8 cellular contexts compared by ENCODE assay signal in the genomic region with DNA sequence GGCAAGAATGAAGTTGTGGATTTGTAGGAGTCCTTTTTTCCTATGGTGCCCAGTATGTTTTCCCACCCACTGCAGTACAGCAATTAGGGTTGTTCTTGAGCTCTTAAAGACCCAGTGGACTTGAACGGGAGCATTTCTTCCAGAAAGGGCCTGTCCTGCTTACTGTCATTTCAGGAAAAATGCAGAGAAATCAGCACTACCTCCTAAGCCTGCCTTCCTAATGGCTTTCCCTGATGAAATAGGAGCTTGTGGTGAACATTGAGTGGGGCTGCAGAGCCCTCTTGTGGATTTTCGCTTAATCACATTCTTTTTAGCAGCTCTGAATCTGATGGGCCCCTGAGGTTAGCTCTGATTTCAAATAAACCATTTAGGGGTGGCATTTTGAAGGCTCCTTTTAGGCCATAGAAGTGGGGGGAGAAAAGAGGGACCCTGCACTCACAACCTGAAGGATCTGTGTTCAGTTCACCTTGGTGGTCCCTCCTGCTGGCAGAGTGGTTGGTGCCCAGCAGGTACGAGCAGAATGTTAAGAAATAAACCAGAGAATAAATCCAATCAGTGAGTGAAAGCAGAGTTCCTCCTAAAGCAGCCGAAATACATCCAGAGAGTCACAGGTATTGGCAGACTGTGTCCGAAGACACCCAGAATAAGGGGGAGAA.
DNase-seq lines count a peak whose midpoint lies in the region; ATAC-seq, FAIRE-seq and TF ChIP-seq lines count a peak whose summit lies in the region.

No MANE protein-coding gene starts in this region.

- DNase-seq in activated effector memory CD4-positive, alpha-beta T cell treated with Interleukin-2 at 50 U/mL for 16 hours, result peak; percentile 5
- DNase-seq in activated effector memory CD4-positive, alpha-beta T cell treated with anti-CD3 and anti-CD28 coated beads, Interleukin-2, amount 50 U/mL, for 16 hours, result no peak
- DNase-seq in NCI-H146 treated with DMSO at 0.1 percent for 48 hours (lab: John Stamatoyannopoulos, UW; ENCODE audit: unreplicated experiment), result peak; percentile 15
- DNase-seq in T1000 (lab: John Stamatoyannopoulos, UW), result peak; percentile 4
- DNase-seq in mammary epithelial cell, result peak; percentile 64
- DNase-seq in inferior parietal cortex (ENCODE audit: extremely low spot score), result peak; percentile 92
- peak; percentile 78 for DNase-seq in small intestine

- H3K79me2 ChIP-seq in mammary epithelial cell (ENCODE audit: insufficient read depth, low read length), result no peaks in the 10 kb centered on the region

- intact Hi-C loops in mammary epithelial cell (cut with micrococcal nuclease), result loop anchor here (1.0 to 5.0 kb wide), 10 partner anchors 50 to 794 kb away; a partner anchor contains a TSS

- dilution Hi-C loops in mammary epithelial cell (cut with HindIII; ENCODE audit: low sequenced_read_pairs), result no loop called here

- no peak overlapping the region for H3K4me3 ChIP-seq in mammary epithelial cell (replicated peaks in 1 of 3; ENCODE audit: insufficient read depth in 1 of 3, low read depth in 2 of 3, low read length in 3 of 3)
- no peak overlapping the region for H3K4me3 ChIP-seq in small intestine (ENCODE audit: low read depth in 1 of 2, low read length in 2 of 2)

- H3K27ac ChIP-seq in mammary epithelial cell (ENCODE audit: insufficient read depth, low read depth, low read length) (no peak overlapping the region), small intestine (ENCODE audit: low read depth in 1 of 2, low read length in 1 of 2) (peak overlapping the region in 1 of 2 donors; percentile 94)

- BruUV-seq in mammary epithelial cell (replicated peaks; lab: Mats Ljungman, UMichigan), result no TSS peak

- H3K36me3 ChIP-seq in mammary epithelial cell (ENCODE audit: insufficient read depth, low read length) (no peaks in the 10 kb centered on the region), small intestine (ENCODE audit: control insufficient read depth in 2 of 2, insufficient read depth in 2 of 2, low read length in 2 of 2) (no peaks in the 10 kb centered on the region)

- peak overlapping the region; percentile 46 for H2AFZ ChIP-seq in mammary epithelial cell (ENCODE audit: low read depth, low read length)

- no peaks in the 10 kb centered on the region for H3K9me3 ChIP-seq in mammary epithelial cell (replicated peaks; ENCODE audit: insufficient read depth, low read length)
- H3K9me3 ChIP-seq in small intestine (ENCODE audit: control insufficient read depth, low read depth), result no peaks in the 10 kb centered on the region

- peak; percentile 71 to 80 for TF ChIP-seq CTCF in mammary epithelial cell (conservative IDR thresholded peaks at IDR 0.05 in 1 of 2, IDR thresholded peaks at IDR 0.05 in 1 of 2; ENCODE audit: extremely low read depth in 1 of 2, insufficient read depth in 1 of 2, low read depth in 1 of 2, low read length in 2 of 2)

- H3K27me3 ChIP-seq in mammary epithelial cell (ENCODE audit: insufficient read depth, low read length) (no peaks in the 10 kb centered on the region), small intestine (ENCODE audit: control insufficient read depth in 2 of 2, insufficient read depth in 2 of 2, low read length in 2 of 2) (no peaks in the 10 kb centered on the region)

- no peak overlapping the region for H3K9ac ChIP-seq in mammary epithelial cell (ENCODE audit: insufficient read depth, low read length)

- H3K4me2 ChIP-seq in mammary epithelial cell (ENCODE audit: insufficient read depth, low read depth, low read length), result no peak overlapping the region

- H4K20me1 ChIP-seq in mammary epithelial cell (ENCODE audit: insufficient read depth, low read length), result no peaks in the 10 kb centered on the region

- in situ Hi-C loops in mammary epithelial cell (cut with MboI; ENCODE audit: low sequenced_read_pairs in 2 of 2), result no loop called here

- peak; percentile 85 for ATAC-seq in HG02678 (IDR thresholded peaks at IDR 0.05; ENCODE audit: unreplicated experiment)

- CTCF ChIA-PET in mammary epithelial cell (lab: Charles Lee; ENCODE audit: low non-redundant PET), result interaction anchor here (0.5 to 0.9 kb wide), 8 partner anchors 89 to 631 kb away, joined by 3 to 7 read pairs (median 4); no protein-coding TSS in a partner anchor

- no peak for FAIRE-seq in small intestine (lab: Jason Lieb, UNC)

- H3K4me1 ChIP-seq in mammary epithelial cell (ENCODE audit: insufficient read depth, low read length) (peaks cover 17% of the 10 kb centered on the region), small intestine (ENCODE audit: control insufficient read depth in 2 of 2, insufficient read depth in 1 of 2, low read depth in 1 of 2, low read length in 1 of 2) (no peaks in the 10 kb centered on the region)

- 38% methylated on average over 5 of the region's 5 CpGs for WGBS in mammary epithelial cell (ENCODE audit: low coverage, missing lambda C conversion rate)
- WGBS in small intestine, 3 donors, result 50 to 54% (median 51%) methylated on average over 5 of the region's 5 CpGs
